Comparison of ENCODE assay signal across 23 cellular contexts in genomic region chr4:123291329-123291728, GRCh38.
DNase-seq lines count a peak whose midpoint lies in the region; ATAC-seq, FAIRE-seq and TF ChIP-seq lines count a peak whose summit lies in the region.
"Had no signal": no experiment of that assay in that cellular context is flagged by ENCODE, and none has a peak within 500 bp of the region (broad histone marks: within the 10 kb centered on the region; RNA-seq: fewer than 3 reads in every experiment).

No MANE protein-coding gene starts in this region.

- H3K27me3 ChIP-seq in endothelial cell of umbilical vein (ENCODE audit: control insufficient read depth in 2 of 2, insufficient read depth in 2 of 2, low read length in 2 of 2) = no peaks in the 10 kb centered on the region
- H3K27me3 ChIP-seq: BLaER1 treated with 17β-estradiol and CSF1 and Interleukin-3, amounts not matched to agents 10 nM and 100 nM had no signal

- POLR2A ChIA-PET in endothelial cell of umbilical vein (lab: Charles Lee) = no interaction called here

- no TSS peak for BruUV-seq in endothelial cell of umbilical vein (replicated peaks; lab: Mats Ljungman, UMichigan)

- dilution Hi-C loops in endothelial cell of umbilical vein (cut with MboI; ENCODE audit: extremely low pct_ligation_motif_present, low sequenced_read_pairs) = no loop called here

- no peak for TF ChIP-seq CTCF in endothelial cell of umbilical vein (IDR thresholded peaks at IDR 0.05; ENCODE audit: extremely low read depth in 1 of 2, insufficient read depth in 1 of 2, low read depth in 1 of 2, low read length in 2 of 2)

- no peak overlapping the region for H3K4me3 ChIP-seq in endothelial cell of umbilical vein (replicated peaks in 1 of 3; ENCODE audit: insufficient read depth in 1 of 3, low read depth in 1 of 3, low read length in 3 of 3)
- H3K4me3 ChIP-seq: BLaER1 treated with 17β-estradiol and CSF1 and Interleukin-3, amounts not matched to agents 10 nM and 100 nM had no signal

- H3K27ac ChIP-seq in endothelial cell of umbilical vein (ENCODE audit: insufficient read depth, low read depth, low read length) = no peak overlapping the region
- H3K27ac ChIP-seq: BLaER1 treated with 17β-estradiol and CSF1 and Interleukin-3, amounts not matched to agents 10 nM and 100 nM; RWPE1 had no signal

- ATAC-seq in Right ventricle myocardium superior (ENCODE audit: poor library complexity) = no peak
- ATAC-seq: SK-N-SH treated with all-trans-retinoic acid at 6 μM for 48 hours had no signal

- no peak overlapping the region for H3K9ac ChIP-seq in endothelial cell of umbilical vein (replicated peaks; ENCODE audit: extremely low read depth, insufficient read depth, low read length)
- H3K9ac ChIP-seq: BLaER1 treated with 17β-estradiol and CSF1 and Interleukin-3, amounts not matched to agents 10 nM and 100 nM had no signal

- H2AFZ ChIP-seq in endothelial cell of umbilical vein (ENCODE audit: low read depth, low read length) = no peak overlapping the region

- DNase-seq in NCI-H1417 (lab: John Stamatoyannopoulos, UW) (peak in 2 of 3 experiments; percentile 3), NCI-H1417 treated with DMSO at 0.1 percent for 48 hours (lab: John Stamatoyannopoulos, UW) (no peak), amniotic epithelial cell (ENCODE audit: low read depth) (peak; percentile 9), endothelial cell of umbilical vein (ENCODE audit: low read depth, low spot score) (peak; percentile 11), germinal center (ENCODE audit: low spot score) (no peak), Right ventricle myocardium superior (no peak)
- no peak for DNase-seq in activated CD8-positive, alpha-beta memory T cell treated with anti-CD3 and anti-CD28 coated beads, Interleukin-2, amount 50 U/mL, for 4 hours
- DNase-seq: 8988T; CD4-positive, alpha-beta memory T cell; DMS53; HFFc6; KBM-7; NCI-H1092; NCI-H146; NCI-H2029; NCI-H226; NCI-H510A treated with DMSO at 0.1 percent for 48 hours; NCI-H748 treated with DMSO at 0.1 percent for 48 hours; SIG-M5 had no signal

- TF ChIP-seq POLR2A in endothelial cell of umbilical vein (IDR thresholded peaks at IDR 0.05; ENCODE audit: low read depth, low read length) = no peak

- H4K20me1 ChIP-seq in endothelial cell of umbilical vein (replicated peaks; ENCODE audit: control insufficient read depth, extremely low read depth, insufficient read depth, low read length) = no peaks in the 10 kb centered on the region
- H4K20me1 ChIP-seq: BLaER1 treated with 17β-estradiol and CSF1 and Interleukin-3, amounts not matched to agents 10 nM and 100 nM had no signal

- FAIRE-seq in endothelial cell of umbilical vein (lab: Jason Lieb, UNC) = no peak
- FAIRE-seq: H54 had no signal

- no peaks in the 10 kb centered on the region for H3K4me1 ChIP-seq in endothelial cell of umbilical vein (ENCODE audit: control insufficient read depth, extremely low read depth, insufficient read depth, low read length)

- CTCF ChIA-PET in endothelial cell of umbilical vein (lab: Charles Lee) = interaction anchor here (0.6 kb wide), 1 partner anchor 20 kb away, joined by 3 read pairs; no protein-coding TSS in a partner anchor

- no peaks in the 10 kb centered on the region for H3K9me3 ChIP-seq in endothelial cell of umbilical vein (replicated peaks; ENCODE audit: control insufficient read depth, insufficient read depth, low read length)

- no peaks in the 10 kb centered on the region for H3K36me3 ChIP-seq in endothelial cell of umbilical vein (ENCODE audit: control insufficient read depth in 2 of 2, extremely low read depth in 1 of 2, insufficient read depth in 2 of 2, low read length in 2 of 2)

- no peak overlapping the region for H3K4me2 ChIP-seq in endothelial cell of umbilical vein (ENCODE audit: insufficient read depth, low read length)
- H3K4me2 ChIP-seq: BLaER1 treated with 17β-estradiol and CSF1 and Interleukin-3, amounts not matched to agents 10 nM and 100 nM had no signal

- intact Hi-C loops in endothelial cell of umbilical vein (cut with micrococcal nuclease) (no loop called here), Right ventricle myocardium superior (cut with DNase I) (no loop called here)

- H3K79me2 ChIP-seq in endothelial cell of umbilical vein (ENCODE audit: control insufficient read depth, insufficient read depth, low read length) = no peaks in the 10 kb centered on the region

- H3K9me1 ChIP-seq in endothelial cell of umbilical vein (replicated peaks; ENCODE audit: control insufficient read depth, extremely low read depth, insufficient read depth, low read length) = no peaks in the 10 kb centered on the region

TF ChIP-seq in endothelial cell of umbilical vein, 7 proteins besides CTCF, POLR2A, EP300 and RAD21:
- TF ChIP-seq MYC (IDR thresholded peaks at IDR 0.05; ENCODE audit: low read depth, low read length) = no peak
- TF ChIP-seq GATA2 (IDR thresholded peaks at IDR 0.05; ENCODE audit: insufficient read depth, insufficient read length, low read depth, low read length) = no peak
- TF ChIP-seq EZH2 (IDR thresholded peaks at IDR 0.05; ENCODE audit: borderline replicate concordance, low read depth, low read length, severe bottlenecking) = no peak
- no peak for TF ChIP-seq FOS (IDR thresholded peaks at IDR 0.05; ENCODE audit: borderline replicate concordance, insufficient read depth, low read length)
- no peak for TF ChIP-seq JUN (IDR thresholded peaks at IDR 0.05; ENCODE audit: borderline replicate concordance, insufficient read depth, insufficient read length, low read depth)
- TF ChIP-seq MAX (IDR thresholded peaks at IDR 0.05; ENCODE audit: insufficient read depth, insufficient read length) = no peak
- no peak for TF ChIP-seq POLR2AphosphoS5 (IDR thresholded peaks at IDR 0.05; ENCODE audit: insufficient read depth, low read depth, low read length)

Comparison
In these comparisons a context has a peak if more than half of its experiments do, and no peak if none do; other contexts are left out.
1. DNase-seq: peak in NCI-H1417 (2 of 3), amniotic epithelial cell (single experiment) and endothelial cell of umbilical vein (single experiment); none in NCI-H1417 treated with DMSO at 0.1 percent for 48 hours (single experiment), germinal center (single experiment), activated CD8-positive, alpha-beta memory T cell treated with anti-CD3 and anti-CD28 coated beads, Interleukin-2, amount 50 U/mL, for 4 hours (single experiment) and Right ventricle myocardium superior (single experiment).